1 cellular context compared by ENCODE assay signal in the genomic region with DNA sequence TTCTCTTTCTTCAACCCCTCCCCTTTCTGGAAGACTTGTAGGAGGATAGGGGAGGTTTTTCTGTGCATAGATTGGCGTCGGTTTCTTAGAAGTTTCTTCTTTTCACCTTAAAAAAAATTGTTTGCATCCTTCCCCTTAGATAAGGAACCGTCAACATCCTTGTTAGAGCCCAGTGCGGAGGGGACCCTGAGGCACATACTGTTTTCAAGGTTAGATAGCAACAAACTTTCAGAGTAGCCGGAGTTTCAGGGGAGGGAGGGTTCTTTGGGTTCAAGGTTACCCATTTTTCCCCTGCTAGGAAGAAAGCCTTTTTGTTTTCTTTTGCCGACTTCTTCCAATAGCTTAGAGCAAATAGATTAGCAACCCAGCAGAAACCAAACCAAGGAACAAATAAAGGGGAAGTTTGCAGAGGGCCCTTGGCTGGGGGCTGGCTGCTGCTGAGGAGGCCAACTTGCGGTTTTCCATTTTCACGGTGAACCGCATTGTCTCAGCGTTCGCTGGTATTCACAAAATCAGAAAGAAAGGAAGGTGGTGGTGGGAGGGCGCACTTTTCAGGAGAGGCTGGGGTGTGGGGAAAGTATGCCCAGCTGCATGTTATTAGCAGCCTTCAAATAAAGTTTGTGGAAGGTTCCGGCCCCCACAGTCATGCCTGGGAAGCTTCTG.
TF ChIP-seq lines count a peak whose summit lies in the region.

No MANE protein-coding gene starts in this region.

TF ChIP-seq in HepG2, 621 proteins besides CTCF, POLR2A, EP300 and RAD21 (continued from another document and continues in another):
- TF ChIP-seq ZNF710 (CRISPR knock-in tag; IDR thresholded peaks at IDR 0.05; ENCODE audit: borderline replicate concordance) (peak; percentile 68; the same call in 1 of the 2 replicates), ZNF253 (CRISPR knock-in tag; IDR thresholded peaks at IDR 0.05; ENCODE audit: borderline replicate concordance) (no peak), SIX1 (CRISPR knock-in tag; IDR thresholded peaks at IDR 0.05; ENCODE audit: borderline replicate concordance) (no peak), NFE2 (CRISPR knock-in tag; IDR thresholded peaks at IDR 0.05) (no peak), ZNF777 (CRISPR knock-in tag; IDR thresholded peaks at IDR 0.05) (no peak), ZNF616 (CRISPR knock-in tag; IDR thresholded peaks at IDR 0.05; ENCODE audit: low read depth) (no peak), ZFAT (CRISPR knock-in tag; conservative IDR thresholded peaks at IDR 0.05) (no peak), PAF1 (CRISPR knock-in tag; IDR thresholded peaks at IDR 0.05) (no peak), ZNF207 (IDR thresholded peaks at IDR 0.05; ENCODE audit: borderline replicate concordance) (no peak), ZNF775 (CRISPR knock-in tag; IDR thresholded peaks at IDR 0.05; ENCODE audit: borderline replicate concordance) (no peak), ZNF441 (CRISPR knock-in tag; IDR thresholded peaks at IDR 0.05; ENCODE audit: borderline replicate concordance) (no peak), ZNF12 (CRISPR knock-in tag; IDR thresholded peaks at IDR 0.05) (no peak), ZNF83 (CRISPR knock-in tag; IDR thresholded peaks at IDR 0.05; ENCODE audit: borderline replicate concordance) (no peak), TOPORS (CRISPR knock-in tag; IDR thresholded peaks at IDR 0.05) (no peak), FOSL1 (CRISPR knock-in tag; IDR thresholded peaks at IDR 0.05; ENCODE audit: borderline replicate concordance) (no peak), ZNF383 (CRISPR knock-in tag; IDR thresholded peaks at IDR 0.05; ENCODE audit: borderline replicate concordance) (no peak), KMT2A (CRISPR knock-in tag; IDR thresholded peaks at IDR 0.05) (no peak), ZNF337 (CRISPR knock-in tag; IDR thresholded peaks at IDR 0.05; ENCODE audit: borderline replicate concordance, low read depth) (0 out of 2 replicates have a peak, but pooled peaks have one; percentile 49), ZNF782 (CRISPR knock-in tag; IDR thresholded peaks at IDR 0.05; ENCODE audit: borderline replicate concordance) (no peak), ZNF574 (CRISPR knock-in tag; IDR thresholded peaks at IDR 0.05) (no peak), ZSCAN9 (CRISPR knock-in tag; IDR thresholded peaks at IDR 0.05; ENCODE audit: borderline replicate concordance) (no peak; the same call in 1 of the 2 replicates), NR2C2 (CRISPR knock-in tag; IDR thresholded peaks at IDR 0.05; ENCODE audit: borderline replicate concordance) (no peak), ZNF776 (CRISPR knock-in tag; IDR thresholded peaks at IDR 0.05) (no peak), KLF13 (CRISPR knock-in tag; IDR thresholded peaks at IDR 0.05) (no peak), ZNF747 (CRISPR knock-in tag; IDR thresholded peaks at IDR 0.05; ENCODE audit: borderline replicate concordance) (no peak), GFI1 (CRISPR knock-in tag; IDR thresholded peaks at IDR 0.05; ENCODE audit: borderline replicate concordance) (no peak), NFYB (CRISPR knock-in tag; IDR thresholded peaks at IDR 0.05) (no peak), AHR (CRISPR knock-in tag; IDR thresholded peaks at IDR 0.05) (no peak), HNF4A (CRISPR knock-in tag; IDR thresholded peaks at IDR 0.05) (peak; percentile 56), ZNF44 (CRISPR knock-in tag; IDR thresholded peaks at IDR 0.05) (no peak; the same call in 1 of the 2 replicates), TCF7 (IDR thresholded peaks at IDR 0.05; ENCODE audit: low read depth) (peak; percentile 56), MAX (IDR thresholded peaks at IDR 0.05) (no peak), GATAD2A (CRISPR knock-in tag; IDR thresholded peaks at IDR 0.05) (peak; percentile 93), ZNF20 (CRISPR knock-in tag; IDR thresholded peaks at IDR 0.05) (no peak), ZBTB21 (CRISPR knock-in tag; IDR thresholded peaks at IDR 0.05) (no peak), MTF2 (CRISPR knock-in tag; IDR thresholded peaks at IDR 0.05; ENCODE audit: borderline replicate concordance) (no peak), ZNF460 (CRISPR knock-in tag; IDR thresholded peaks at IDR 0.05; ENCODE audit: borderline replicate concordance) (no peak), POLR2G (IDR thresholded peaks at IDR 0.05; ENCODE audit: low read depth, low read length) (no peak), ZNF577 (CRISPR knock-in tag; IDR thresholded peaks at IDR 0.05; ENCODE audit: borderline replicate concordance, low read depth) (no peak), FIP1L1 (IDR thresholded peaks at IDR 0.05; ENCODE audit: borderline replicate concordance, insufficient read depth, low read depth, low read length) (no peak), KLF15 (CRISPR knock-in tag; IDR thresholded peaks at IDR 0.05; ENCODE audit: borderline replicate concordance) (no peak), THAP11 (CRISPR knock-in tag; IDR thresholded peaks at IDR 0.05) (no peak), ZBTB3 (CRISPR knock-in tag; IDR thresholded peaks at IDR 0.05; ENCODE audit: borderline replicate concordance, low read depth) (no peak), GTF3A (CRISPR knock-in tag; conservative IDR thresholded peaks at IDR 0.05) (no peak), LBX2 (CRISPR knock-in tag; IDR thresholded peaks at IDR 0.05; ENCODE audit: borderline replicate concordance) (no peak), SP140L (CRISPR knock-in tag; IDR thresholded peaks at IDR 0.05; ENCODE audit: borderline replicate concordance) (no peak), NCOR1 (IDR thresholded peaks at IDR 0.05; ENCODE audit: borderline replicate concordance, low read length) (peak; percentile 53; the same call in 1 of the 2 replicates), SOX6 (IDR thresholded peaks at IDR 0.05) (no peak), SOX6 (CRISPR knock-in tag; IDR thresholded peaks at IDR 0.05) (peak; percentile 94), WIZ (CRISPR knock-in tag; IDR thresholded peaks at IDR 0.05) (no peak), GZF1 (CRISPR knock-in tag; IDR thresholded peaks at IDR 0.05) (no peak)
- TF ChIP-seq, protein P1, sequence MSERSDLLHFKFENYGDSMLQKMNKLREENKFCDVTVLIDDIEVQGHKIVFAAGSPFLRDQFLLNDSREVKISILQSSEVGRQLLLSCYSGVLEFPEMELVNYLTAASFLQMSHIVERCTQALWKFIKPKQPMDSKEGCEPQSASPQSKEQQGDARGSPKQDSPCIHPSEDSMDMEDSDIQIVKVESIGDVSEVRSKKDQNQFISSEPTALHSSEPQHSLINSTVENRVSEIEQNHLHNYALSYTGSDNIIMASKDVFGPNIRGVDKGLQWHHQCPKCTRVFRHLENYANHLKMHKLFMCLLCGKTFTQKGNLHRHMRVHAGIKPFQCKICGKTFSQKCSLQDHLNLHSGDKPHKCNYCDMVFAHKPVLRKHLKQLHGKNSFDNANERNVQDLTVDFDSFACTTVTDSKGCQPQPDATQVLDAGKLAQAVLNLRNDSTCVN (CRISPR knock-in tag; IDR thresholded peaks at IDR 0.05; ENCODE audit: borderline replicate concordance): no peak
- TF ChIP-seq, protein P2, sequence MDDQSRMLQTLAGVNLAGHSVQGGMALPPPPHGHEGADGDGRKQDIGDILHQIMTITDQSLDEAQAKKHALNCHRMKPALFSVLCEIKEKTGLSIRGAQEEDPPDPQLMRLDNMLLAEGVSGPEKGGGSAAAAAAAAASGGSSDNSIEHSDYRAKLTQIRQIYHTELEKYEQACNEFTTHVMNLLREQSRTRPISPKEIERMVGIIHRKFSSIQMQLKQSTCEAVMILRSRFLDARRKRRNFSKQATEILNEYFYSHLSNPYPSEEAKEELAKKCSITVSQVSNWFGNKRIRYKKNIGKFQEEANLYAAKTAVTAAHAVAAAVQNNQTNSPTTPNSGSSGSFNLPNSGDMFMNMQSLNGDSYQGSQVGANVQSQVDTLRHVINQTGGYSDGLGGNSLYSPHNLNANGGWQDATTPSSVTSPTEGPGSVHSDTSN (CRISPR knock-in tag; IDR thresholded peaks at IDR 0.05; ENCODE audit: borderline replicate concordance): no peak
- TF ChIP-seq, protein P3, sequence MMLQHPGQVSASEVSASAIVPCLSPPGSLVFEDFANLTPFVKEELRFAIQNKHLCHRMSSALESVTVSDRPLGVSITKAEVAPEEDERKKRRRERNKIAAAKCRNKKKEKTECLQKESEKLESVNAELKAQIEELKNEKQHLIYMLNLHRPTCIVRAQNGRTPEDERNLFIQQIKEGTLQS (CRISPR knock-in tag; IDR thresholded peaks at IDR 0.05): no peak
- TF ChIP-seq, protein P4, sequence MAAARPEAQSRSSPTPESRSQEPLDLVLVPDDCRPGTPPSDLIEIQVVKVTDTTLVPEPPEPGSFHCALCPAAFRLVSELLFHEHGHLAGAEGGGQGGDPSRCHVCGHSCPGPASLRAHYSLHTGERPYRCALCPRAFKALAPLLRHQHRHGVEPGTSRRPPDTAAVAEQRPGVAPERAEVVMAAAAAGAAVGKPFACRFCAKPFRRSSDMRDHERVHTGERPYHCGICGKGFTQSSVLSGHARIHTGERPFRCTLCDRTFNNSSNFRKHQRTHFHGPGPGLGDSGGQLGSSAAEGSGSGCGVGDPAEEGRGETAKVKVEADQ (CRISPR knock-in tag; IDR thresholded peaks at IDR 0.05; ENCODE audit: borderline replicate concordance): no peak
- TF ChIP-seq, protein P5, sequence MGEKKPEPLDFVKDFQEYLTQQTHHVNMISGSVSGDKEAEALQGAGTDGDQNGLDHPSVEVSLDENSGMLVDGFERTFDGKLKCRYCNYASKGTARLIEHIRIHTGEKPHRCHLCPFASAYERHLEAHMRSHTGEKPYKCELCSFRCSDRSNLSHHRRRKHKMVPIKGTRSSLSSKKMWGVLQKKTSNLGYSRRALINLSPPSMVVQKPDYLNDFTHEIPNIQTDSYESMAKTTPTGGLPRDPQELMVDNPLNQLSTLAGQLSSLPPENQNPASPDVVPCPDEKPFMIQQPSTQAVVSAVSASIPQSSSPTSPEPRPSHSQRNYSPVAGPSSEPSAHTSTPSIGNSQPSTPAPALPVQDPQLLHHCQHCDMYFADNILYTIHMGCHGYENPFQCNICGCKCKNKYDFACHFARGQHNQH (CRISPR knock-in tag; IDR thresholded peaks at IDR 0.05): 0 out of 2 replicates have a peak, but pooled peaks have one; percentile 23
- TF ChIP-seq, protein P6, sequence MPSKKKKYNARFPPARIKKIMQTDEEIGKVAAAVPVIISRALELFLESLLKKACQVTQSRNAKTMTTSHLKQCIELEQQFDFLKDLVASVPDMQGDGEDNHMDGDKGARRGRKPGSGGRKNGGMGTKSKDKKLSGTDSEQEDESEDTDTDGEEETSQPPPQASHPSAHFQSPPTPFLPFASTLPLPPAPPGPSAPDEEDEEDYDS (CRISPR knock-in tag; IDR thresholded peaks at IDR 0.05): no peak
